ENCODE assay signal across 1 cellular context in genomic region chr2:102355526-102356380, GRCh38.
TF ChIP-seq lines count a peak whose summit lies in the region.

Gene IL18R1, plus strand, starts transcription at chr2:102355796. Its CDS starts 6,865 bp downstream, at chr2:102362661.

TF ChIP-seq in HepG2, 621 proteins besides CTCF, POLR2A, EP300 and RAD21 (continued from another document and continues in another):
- TF ChIP-seq GLMP (CRISPR knock-in tag; IDR thresholded peaks at IDR 0.05; ENCODE audit: borderline replicate concordance): no peak
- peak; percentile 45; the same call in 1 of the 2 replicates for TF ChIP-seq SP140L (CRISPR knock-in tag; IDR thresholded peaks at IDR 0.05; ENCODE audit: borderline replicate concordance)
- TF ChIP-seq SP1 (IDR thresholded peaks at IDR 0.05): no peak
- no peak for TF ChIP-seq SP1 (CRISPR knock-in tag; IDR thresholded peaks at IDR 0.05)
- no peak for TF ChIP-seq MAFG (CRISPR knock-in tag; IDR thresholded peaks at IDR 0.05)
- TF ChIP-seq MIER2 (CRISPR knock-in tag; IDR thresholded peaks at IDR 0.05): no peak
- TF ChIP-seq ZNF234 (CRISPR knock-in tag; conservative IDR thresholded peaks at IDR 0.05): no peak
- peak; percentile 49; the same call in 1 of the 2 replicates for TF ChIP-seq SPEN (CRISPR knock-in tag; IDR thresholded peaks at IDR 0.05; ENCODE audit: low read depth)
- peak; percentile 63; the same call in 1 of the 2 replicates for TF ChIP-seq KDM5B (CRISPR knock-in tag; IDR thresholded peaks at IDR 0.05; ENCODE audit: borderline replicate concordance)
- TF ChIP-seq ZEB1 (IDR thresholded peaks at IDR 0.05; ENCODE audit: insufficient replicate concordance, low read depth): peak; percentile 33
- TF ChIP-seq TSC22D2 (CRISPR knock-in tag; IDR thresholded peaks at IDR 0.05; ENCODE audit: borderline replicate concordance): peak; percentile 65; the same call in 1 of the 2 replicates
- peak; percentile 67 for TF ChIP-seq ISL2 (CRISPR knock-in tag; IDR thresholded peaks at IDR 0.05)
- TF ChIP-seq MTA1 (CRISPR knock-in tag; IDR thresholded peaks at IDR 0.05; ENCODE audit: borderline replicate concordance): peak; percentile 50; the same call in 1 of the 2 replicates
- TF ChIP-seq NFE2 (CRISPR knock-in tag; IDR thresholded peaks at IDR 0.05): no peak
- no peak for TF ChIP-seq ZBTB3 (CRISPR knock-in tag; IDR thresholded peaks at IDR 0.05; ENCODE audit: borderline replicate concordance, low read depth)
- TF ChIP-seq ZNF343 (CRISPR knock-in tag; IDR thresholded peaks at IDR 0.05): 0 out of 2 replicates have a peak, but pooled peaks have one; percentile 69
- TF ChIP-seq BORCS8-MEF2B (CRISPR knock-in tag; IDR thresholded peaks at IDR 0.05): peak; percentile 68; the same call in 1 of the 2 replicates
- peak; percentile 15 for TF ChIP-seq PTBP1 (IDR thresholded peaks at IDR 0.05; ENCODE audit: low read depth, low read length, poor library complexity, severe bottlenecking)
- TF ChIP-seq SRSF9 (IDR thresholded peaks at IDR 0.05; ENCODE audit: borderline replicate concordance, insufficient read depth, low read depth, low read length, poor library complexity, severe bottlenecking): no peak
- no peak for TF ChIP-seq KLF12 (CRISPR knock-in tag; IDR thresholded peaks at IDR 0.05; ENCODE audit: borderline replicate concordance)
- no peak for TF ChIP-seq HMG20B (CRISPR knock-in tag; conservative IDR thresholded peaks at IDR 0.05)
- TF ChIP-seq PLSCR1 (CRISPR knock-in tag; IDR thresholded peaks at IDR 0.05; ENCODE audit: borderline replicate concordance): no peak
- TF ChIP-seq KMT2B (CRISPR knock-in tag; IDR thresholded peaks at IDR 0.05): no peak; the same call in 1 of the 2 replicates
- TF ChIP-seq ZNF558 (CRISPR knock-in tag; IDR thresholded peaks at IDR 0.05; ENCODE audit: borderline replicate concordance): no peak
- 0 out of 2 replicates have a peak, but pooled peaks have one; percentile 36 for TF ChIP-seq E2F5 (CRISPR knock-in tag; conservative IDR thresholded peaks at IDR 0.05)
- TF ChIP-seq RXRA (CRISPR knock-in tag; IDR thresholded peaks at IDR 0.05): peak; percentile 66
- TF ChIP-seq HNF4A (CRISPR knock-in tag; IDR thresholded peaks at IDR 0.05): peak; percentile 36; the same call in 1 of the 2 replicates
- peak; percentile 84 for TF ChIP-seq HNRNPLL (IDR thresholded peaks at IDR 0.05; ENCODE audit: low read depth, low read length, poor library complexity, severe bottlenecking)
- TF ChIP-seq TRIM24 (CRISPR knock-in tag; IDR thresholded peaks at IDR 0.05): no peak
- TF ChIP-seq ZNF557 (CRISPR knock-in tag; IDR thresholded peaks at IDR 0.05): 0 out of 2 replicates have a peak, but pooled peaks have one; percentile 24
- 0 out of 2 replicates have a peak, but pooled peaks have one; percentile 22 for TF ChIP-seq BRD4 (CRISPR knock-in tag; IDR thresholded peaks at IDR 0.05)
- TF ChIP-seq HMGXB4 (CRISPR knock-in tag; IDR thresholded peaks at IDR 0.05; ENCODE audit: borderline replicate concordance in 1 of 2, low read depth in 1 of 2): peak; percentile 97
- TF ChIP-seq PHB2 (IDR thresholded peaks at IDR 0.05; ENCODE audit: partially characterized antibody): no peak
- 0 out of 2 replicates have a peak, but pooled peaks have one; percentile 29 for TF ChIP-seq DRAP1 (CRISPR knock-in tag; IDR thresholded peaks at IDR 0.05)
- TF ChIP-seq ZSCAN25 (CRISPR knock-in tag; IDR thresholded peaks at IDR 0.05): no peak
- peak; percentile 48; the same call in 1 of the 2 replicates for TF ChIP-seq THRA (CRISPR knock-in tag; IDR thresholded peaks at IDR 0.05; ENCODE audit: borderline replicate concordance)
- TF ChIP-seq ZC3H4 (CRISPR knock-in tag; IDR thresholded peaks at IDR 0.05; ENCODE audit: borderline replicate concordance): no peak
- no peak; the same call in 1 of the 2 replicates for TF ChIP-seq ZNF761 (CRISPR knock-in tag; conservative IDR thresholded peaks at IDR 0.05)
- peak; percentile 57; the same call in 1 of the 2 replicates for TF ChIP-seq KDM4B (CRISPR knock-in tag; IDR thresholded peaks at IDR 0.05)
- peak; percentile 38; the same call in 1 of the 2 replicates for TF ChIP-seq KLF6 (CRISPR knock-in tag; IDR thresholded peaks at IDR 0.05)
- TF ChIP-seq ZNF17 (CRISPR knock-in tag; IDR thresholded peaks at IDR 0.05): no peak
- TF ChIP-seq TAF15 (IDR thresholded peaks at IDR 0.05; ENCODE audit: low read depth, low read length, poor library complexity, severe bottlenecking): peak; percentile 98
- TF ChIP-seq AGO2 (optimal IDR thresholded peaks at IDR 0.05; ENCODE audit: low read depth, low read length): no peak
- TF ChIP-seq ZNF691 (CRISPR knock-in tag; IDR thresholded peaks at IDR 0.05; ENCODE audit: borderline replicate concordance, low read depth): peak; percentile 53; the same call in 1 of the 2 replicates
- TF ChIP-seq SIN3B (IDR thresholded peaks at IDR 0.05; ENCODE audit: low read length): no peak
- no peak for TF ChIP-seq ZNF749 (CRISPR knock-in tag; IDR thresholded peaks at IDR 0.05; ENCODE audit: borderline replicate concordance)
- TF ChIP-seq HHEX (CRISPR knock-in tag; IDR thresholded peaks at IDR 0.05): no peak
- TF ChIP-seq MTF2 (CRISPR knock-in tag; IDR thresholded peaks at IDR 0.05; ENCODE audit: borderline replicate concordance): peak; percentile 68; the same call in 1 of the 2 replicates
- TF ChIP-seq HDAC1 (CRISPR knock-in tag; IDR thresholded peaks at IDR 0.05): peak; percentile 63
- peak; percentile 83 for TF ChIP-seq ZNF512B (CRISPR knock-in tag; IDR thresholded peaks at IDR 0.05; ENCODE audit: borderline replicate concordance)
- no peak for TF ChIP-seq GMEB2 (CRISPR knock-in tag; IDR thresholded peaks at IDR 0.05; ENCODE audit: low read depth)
- TF ChIP-seq FOXK1 (CRISPR knock-in tag; IDR thresholded peaks at IDR 0.05; ENCODE audit: borderline replicate concordance, low read depth): no peak; the same call in 1 of the 2 replicates
- no peak for TF ChIP-seq THAP8 (CRISPR knock-in tag; IDR thresholded peaks at IDR 0.05; ENCODE audit: borderline replicate concordance)
- TF ChIP-seq ZFX (CRISPR knock-in tag; IDR thresholded peaks at IDR 0.05; ENCODE audit: low read depth): peak; percentile 78
- TF ChIP-seq KDM6A (CRISPR knock-in tag; IDR thresholded peaks at IDR 0.05; ENCODE audit: low read depth): no peak
- TF ChIP-seq ZBTB43 (CRISPR knock-in tag; conservative IDR thresholded peaks at IDR 0.05): peak; percentile 63; the same call in 1 of the 2 replicates
- no peak for TF ChIP-seq REL (CRISPR knock-in tag; conservative IDR thresholded peaks at IDR 0.05)
